21 cellular contexts compared by ENCODE assay signal in the genomic region with DNA sequence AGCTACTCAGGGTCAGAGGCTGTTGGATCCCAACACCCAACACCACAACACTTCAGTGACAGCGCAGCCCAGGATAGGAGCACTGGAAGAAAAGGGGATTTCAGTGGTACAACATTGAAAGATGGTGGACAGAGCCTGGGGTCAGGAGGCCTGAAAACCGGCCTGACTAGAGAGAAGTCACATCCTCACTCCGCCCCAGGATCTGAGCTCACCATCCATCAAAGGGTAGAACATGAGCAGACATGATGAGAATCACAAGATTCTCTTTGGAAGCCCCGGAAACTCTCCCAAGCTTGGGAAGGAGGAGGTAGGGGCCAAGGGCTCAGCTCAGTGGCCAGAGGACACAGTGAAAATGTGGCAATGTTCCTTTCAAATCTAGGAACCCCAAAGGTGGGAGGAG.
DNase-seq lines count a peak whose midpoint lies in the region; ATAC-seq and TF ChIP-seq lines count a peak whose summit lies in the region.
"Had no signal": no experiment of that assay in that cellular context is flagged by ENCODE, and none has a peak within 500 bp of the region (broad histone marks: within the 10 kb centered on the region; RNA-seq: fewer than 3 reads in every experiment).

No MANE protein-coding gene starts in this region.

- H3K36me3 ChIP-seq in heart left ventricle (no peaks in the 10 kb centered on the region), endodermal cell (ENCODE audit: control insufficient read depth, insufficient read depth, low read length) (no peaks in the 10 kb centered on the region), lower lobe of right lung (no peaks in the 10 kb centered on the region), transverse colon (no peaks in the 10 kb centered on the region)
- H3K36me3 ChIP-seq: MG63 had no signal

- TF ChIP-seq POLR2A in heart left ventricle (IDR thresholded peaks at IDR 0.05) (no peak), transverse colon (IDR thresholded peaks at IDR 0.05) (no peak)

- H3K9ac ChIP-seq in endodermal cell (ENCODE audit: extremely low read depth, low read length, poor library complexity, severe bottlenecking), result no peak overlapping the region

- intact Hi-C loops in cardiac septum (cut with DNase I) (no loop called here), heart left ventricle (cut with DNase I) (no loop called here), lower lobe of right lung (cut with DNase I) (no loop called here), transverse colon (cut with DNase I; ENCODE audit: low total_unique reads) (no loop called here)

- no peaks in the 10 kb centered on the region for H3K9me3 Mint-ChIP-seq in endodermal cell

- TF ChIP-seq CTCF in heart left ventricle (IDR thresholded peaks at IDR 0.05), result no peak
- no peak for TF ChIP-seq CTCF in endodermal cell (conservative IDR thresholded peaks at IDR 0.05)
- no peak for TF ChIP-seq CTCF in lower lobe of right lung (IDR thresholded peaks at IDR 0.05)
- no peak for TF ChIP-seq CTCF in transverse colon (IDR thresholded peaks at IDR 0.05)

- no peak for ATAC-seq in heart left ventricle
- no peak for ATAC-seq in lower lobe of right lung
- ATAC-seq in HG03280 (IDR thresholded peaks at IDR 0.05; ENCODE audit: unreplicated experiment), result no peak
- ATAC-seq: GM12878, GM23338 had no signal

- H3K27me3 ChIP-seq in heart left ventricle, result peaks cover 0 to 25% (median 0%) of the 10 kb centered on the region in 9 donors
- H3K27me3 ChIP-seq in endodermal cell (ENCODE audit: control insufficient read depth, insufficient read depth, low read length, poor library complexity, severe bottlenecking), result no peaks in the 10 kb centered on the region
- peaks cover 32% of the 10 kb centered on the region for H3K27me3 ChIP-seq in lower lobe of right lung (ENCODE audit: low read depth)
- peaks cover 11% of the 10 kb centered on the region for H3K27me3 ChIP-seq in transverse colon
- H3K27me3 ChIP-seq: MG63 had no signal

- in situ Hi-C loops in transverse colon (cut with MboI; ENCODE audit: low pct_ligation_motif_present in 1 of 4, low pct_unique_long_range_greater_than_20kb in 1 of 4, low sequenced_read_pairs in 3 of 4), result no loop called here

- peaks cover 5% of the 10 kb centered on the region for H3K4me1 Mint-ChIP-seq in endodermal cell
- H3K4me1 Mint-ChIP-seq: CD4-positive, alpha-beta memory T cell had no signal

- H3K9me3 ChIP-seq in heart left ventricle (peaks cover 0 to 3% (median 0%) of the 10 kb centered on the region in 12 donors), endodermal cell (ENCODE audit: control insufficient read depth, low read length) (peaks cover under 1% of the 10 kb centered on the region), lower lobe of right lung (no peaks in the 10 kb centered on the region), transverse colon (no peaks in the 10 kb centered on the region)
- H3K9me3 ChIP-seq: MG63 had no signal

- no peaks in the 10 kb centered on the region for H3K36me3 Mint-ChIP-seq in endodermal cell (ENCODE audit: low read depth)
- H3K36me3 Mint-ChIP-seq: CD4-positive, alpha-beta memory T cell had no signal

- H3K4me1 ChIP-seq in heart left ventricle (no peaks in the 10 kb centered on the region), endodermal cell (ENCODE audit: control insufficient read depth, insufficient read depth, low read length) (no peaks in the 10 kb centered on the region), lower lobe of right lung (no peaks in the 10 kb centered on the region), transverse colon (no peaks in the 10 kb centered on the region)

- DNase-seq in cardiac septum (ENCODE audit: low spot score) (peak; percentile 17), heart left ventricle (no peak), endodermal cell (peak; percentile 26), lower lobe of right lung (peak; percentile 14), NCI-H82 (lab: John Stamatoyannopoulos, UW) (no peak), transverse colon (no peak)
- DNase-seq: 8988T; ACHN; CD4-positive, alpha-beta memory T cell; HCEC 1CT; IMR-90; KG1; MG63; NCI-H2029 treated with DMSO at 0.1 percent for 48 hours; NCI-H2227 treated with DMSO at 0.1 percent for 48 hours; NCI-H526 treated with DMSO at 0.1 percent for 48 hours; RPMI8226; SHP77 treated with DMSO at 0.1 percent for 48 hours had no signal

- no peak overlapping the region for H3K27ac Mint-ChIP-seq in endodermal cell
- H3K27ac Mint-ChIP-seq: GM23338 had no signal

- no peak for TF ChIP-seq EP300 in transverse colon (IDR thresholded peaks at IDR 0.05; ENCODE audit: low read depth)

- peaks cover 2% of the 10 kb centered on the region for H3K27me3 Mint-ChIP-seq in endodermal cell (ENCODE audit: insufficient read depth)

- H3K4me3 ChIP-seq in heart left ventricle (no peak overlapping the region), endodermal cell (ENCODE audit: low read length) (no peak overlapping the region), lower lobe of right lung (no peak overlapping the region), transverse colon (no peak overlapping the region)
- H3K4me3 ChIP-seq: GM12878, GM23338, MG63 had no signal

- H3K27ac ChIP-seq in heart left ventricle, result no peak overlapping the region
- no peak overlapping the region for H3K27ac ChIP-seq in endodermal cell (ENCODE audit: low read depth, low read length)
- no peak overlapping the region for H3K27ac ChIP-seq in lower lobe of right lung
- no peak overlapping the region for H3K27ac ChIP-seq in transverse colon

- WGBS in heart left ventricle, 4 donors, result 78 to 79% (median 78%) methylated on average over 4 of the region's 4 CpGs
- WGBS in endodermal cell (ENCODE audit: insufficient coverage in 1 of 2, insufficient read length in 1 of 2), 2 experiments, result 90 to 100% methylated on average over 1 to 4 of the region's 4 CpGs
- 77% methylated on average over 4 of the region's 4 CpGs; no CpG with 5 or more reads in 1 of the 2 donors for WGBS in transverse colon (ENCODE audit: low coverage in 1 of 2), 2 donors

- no peak overlapping the region for H3K4me3 Mint-ChIP-seq in endodermal cell
- H3K4me3 Mint-ChIP-seq: CD4-positive, alpha-beta memory T cell; GM23338 had no signal

Comparison
In these comparisons a context has a peak if more than half of its experiments do, and no peak if none do; other contexts are left out.
1. DNase-seq: peak in cardiac septum (single experiment), endodermal cell (single experiment) and lower lobe of right lung (single experiment); none in heart left ventricle (0 of 5), NCI-H82 (single experiment) and transverse colon (single experiment).